Comparison of ENCODE assay signal across 28 cellular contexts in genomic region chr12:131628766-131629448, GRCh38.
A peak's percentile ranks its signal among the peaks of the same experiment; 100 is the strongest.
DNase-seq lines count a peak whose midpoint lies in the region; ATAC-seq and TF ChIP-seq lines count a peak whose summit lies in the region.
"Had no signal": no experiment of that assay in that cellular context is flagged by ENCODE, and none has a peak within 500 bp of the region (broad histone marks: within the 10 kb centered on the region; RNA-seq: fewer than 3 reads in every experiment).

No MANE protein-coding gene starts in this region.

- H3K27ac ChIP-seq in neuronal stem cell (replicated peaks; ENCODE audit: low read length), result no peak overlapping the region
- H3K27ac ChIP-seq: cardiac muscle cell, coronary artery, left ventricle myocardium inferior, pancreas, testis had no signal

- H3K14ac ChIP-seq in neuronal stem cell (ENCODE audit: low read length), result peak overlapping the region; percentile 12

- H4K8ac ChIP-seq in neuronal stem cell (ENCODE audit: low read depth, low read length), result no peak overlapping the region

- peak overlapping the region; percentile 8 for H3K4me3 Mint-ChIP-seq in activated CD8-positive, alpha-beta T cell treated with anti-CD3 and anti-CD28 coated beads, Interleukin-2, amount 10 ng/mL, durations not matched to agents 7 days and 5 days
- no peak overlapping the region for H3K4me3 Mint-ChIP-seq in activated CD8-positive, alpha-beta T cell treated with anti-CD3 and anti-CD28 coated beads for 36 hours
- H3K4me3 Mint-ChIP-seq in chondrocyte (ENCODE audit: unreplicated experiment), result no peak overlapping the region
- H3K4me3 Mint-ChIP-seq: WTC11 had no signal

- no peak for ATAC-seq in activated CD8-positive, alpha-beta T cell treated with anti-CD3 and anti-CD28 coated beads, Interleukin-2, amount 10 ng/mL, durations not matched to agents 7 days and 5 days
- ATAC-seq in activated CD8-positive, alpha-beta T cell treated with anti-CD3 and anti-CD28 coated beads for 36 hours, result no peak
- ATAC-seq in HG02884 (IDR thresholded peaks at IDR 0.05; ENCODE audit: unreplicated experiment), result no peak
- ATAC-seq: GM12878; pancreas; stimulated activated naive CD8-positive, alpha-beta T cell treated with anti-CD3 and anti-CD28 coated beads, Interleukin-15, Interleukin-2, amounts not matched to agents 100 U/mL and 50 U/mL, for 24 hours; WTC11 had no signal

- no peak overlapping the region for H3K4ac ChIP-seq in neuronal stem cell (ENCODE audit: low read length)

- no peak overlapping the region for H2BK5ac ChIP-seq in neuronal stem cell (ENCODE audit: low read length)

- no peak for TF ChIP-seq CTCF in activated CD8-positive, alpha-beta T cell treated with anti-CD3 and anti-CD28 coated beads for 36 hours (IDR thresholded peaks at IDR 0.05)
- TF ChIP-seq CTCF in GM13976 (IDR thresholded peaks at IDR 0.05; ENCODE audit: borderline replicate concordance, control extremely low read depth, extremely low read depth, insufficient read depth, missing control alignments) (no peak), chondrocyte (IDR thresholded peaks at IDR 0.05) (no peak)

- WGBS in neuronal stem cell (ENCODE audit: extremely low coverage in 2 of 2, insufficient read length in 2 of 2, insufficient replicate concordance in 1 of 2), 2 donors, result no CpG with 5 or more reads among the region's 19 CpGs

- CTCF ChIA-PET in activated CD8-positive, alpha-beta T cell treated with anti-CD3 and anti-CD28 coated beads, Interleukin-2, amount 10 ng/mL, durations not matched to agents 7 days and 5 days (lab: Charles Lee), result no interaction called here
- CTCF ChIA-PET in activated CD8-positive, alpha-beta T cell treated with anti-CD3 and anti-CD28 coated beads for 36 hours (lab: Charles Lee), result no interaction called here

- peak overlapping the region; percentile 32 for H2AK5ac ChIP-seq in neuronal stem cell (ENCODE audit: low read depth, low read length)

- H3K9me3 Mint-ChIP-seq in activated CD8-positive, alpha-beta T cell treated with anti-CD3 and anti-CD28 coated beads, Interleukin-2, amount 10 ng/mL, durations not matched to agents 7 days and 5 days (ENCODE audit: insufficient read depth), result no peaks in the 10 kb centered on the region
- peaks cover 3% of the 10 kb centered on the region for H3K9me3 Mint-ChIP-seq in activated CD8-positive, alpha-beta T cell treated with anti-CD3 and anti-CD28 coated beads for 36 hours
- H3K9me3 Mint-ChIP-seq in chondrocyte (ENCODE audit: low read depth), result no peaks in the 10 kb centered on the region

- peak overlapping the region; percentile 1 for H3K23ac ChIP-seq in neuronal stem cell (ENCODE audit: low read depth, low read length, poor library complexity)

- DNase-seq in activated CD8-positive, alpha-beta T cell treated with anti-CD3 and anti-CD28 coated beads, Interleukin-2, amount 10 ng/mL, durations not matched to agents 7 days and 5 days, result no peak
- no peak for DNase-seq in activated CD8-positive, alpha-beta T cell treated with anti-CD3 and anti-CD28 coated beads for 36 hours
- peak; percentile 30 for DNase-seq in GM13976 (ENCODE audit: low spot score)
- peak; percentile 90 for DNase-seq in chondrocyte (ENCODE audit: low spot score)
- no peak for DNase-seq in neuronal stem cell (ENCODE audit: low spot score)
- no peak for DNase-seq in NAMALWA (ENCODE audit: low spot score)
- DNase-seq in DMS153 (lab: John Stamatoyannopoulos, UW), result no peak
- DNase-seq: activated CD4-positive, alpha-beta T cell treated with anti-CD3 and anti-CD28 coated beads, Interleukin-2, amount 50 U/mL, for 1 hour; activated effector memory CD4-positive, alpha-beta T cell treated with Interleukin-2 at 50 U/mL for 16 hours; CD8-positive, alpha-beta memory T cell; DMS 273 treated with DMSO at 0.1 percent for 48 hours; erythroblast; left ventricle myocardium inferior; mesenchymal stem cell; NCI-H1092 treated with DMSO at 0.1 percent for 48 hours; NCI-H187 treated with DMSO at 0.1 percent for 48 hours; NCI-H2171; retina; RPMI8226; stimulated activated naive CD8-positive, alpha-beta T cell treated with anti-CD3 and anti-CD28 coated beads, Interleukin-15, Interleukin-2, amounts not matched to agents 100 U/mL and 50 U/mL, for 24 hours; testis had no signal

- H3K4me1 ChIP-seq in neuronal stem cell (ENCODE audit: control insufficient read depth in 2 of 2, insufficient read depth in 1 of 2, low read depth in 1 of 2, low read length in 2 of 2), result peaks cover 2 to 7% of the 10 kb centered on the region in 2 donors
- H3K4me1 ChIP-seq: pancreas had no signal

- H3K4me3 ChIP-seq in neuronal stem cell (ENCODE audit: low read length in 2 of 2), result no peak overlapping the region
- H3K4me3 ChIP-seq: cardiac muscle cell, coronary artery, GM12878, left ventricle myocardium inferior, pancreas, testis had no signal

- H2BK15ac ChIP-seq in neuronal stem cell (ENCODE audit: low read length), result no peak overlapping the region

- H2AFZ ChIP-seq in neuronal stem cell (ENCODE audit: low read length), result no peak overlapping the region

- no peak overlapping the region for H4K91ac ChIP-seq in neuronal stem cell (ENCODE audit: low read depth, low read length, poor library complexity)

- no peaks in the 10 kb centered on the region for H3K9me3 ChIP-seq in neuronal stem cell (replicated peaks in 1 of 2; ENCODE audit: control insufficient read depth in 2 of 2, insufficient read depth in 1 of 2, low read depth in 1 of 2, low read length in 2 of 2)
- H3K9me3 ChIP-seq: left ventricle myocardium inferior, pancreas, testis had no signal

- POLR2A ChIA-PET in activated CD8-positive, alpha-beta T cell treated with anti-CD3 and anti-CD28 coated beads, Interleukin-2, amount 10 ng/mL, durations not matched to agents 7 days and 5 days (lab: Charles Lee), result no interaction called here
- POLR2A ChIA-PET in activated CD8-positive, alpha-beta T cell treated with anti-CD3 and anti-CD28 coated beads for 36 hours (lab: Charles Lee), result no interaction called here

- peaks cover 3% of the 10 kb centered on the region for H3K36me3 Mint-ChIP-seq in activated CD8-positive, alpha-beta T cell treated with anti-CD3 and anti-CD28 coated beads, Interleukin-2, amount 10 ng/mL, durations not matched to agents 7 days and 5 days (ENCODE audit: low read depth)
- H3K36me3 Mint-ChIP-seq in activated CD8-positive, alpha-beta T cell treated with anti-CD3 and anti-CD28 coated beads for 36 hours (ENCODE audit: low read depth), result peaks cover 2% of the 10 kb centered on the region
- no peaks in the 10 kb centered on the region for H3K36me3 Mint-ChIP-seq in chondrocyte (ENCODE audit: low read depth)
- H3K36me3 Mint-ChIP-seq: CD8-positive, alpha-beta memory T cell; WTC11 had no signal

- no peak overlapping the region for H2BK12ac ChIP-seq in neuronal stem cell (ENCODE audit: low read length)

- H3K27ac Mint-ChIP-seq in activated CD8-positive, alpha-beta T cell treated with anti-CD3 and anti-CD28 coated beads, Interleukin-2, amount 10 ng/mL, durations not matched to agents 7 days and 5 days, result peak overlapping the region; percentile 39
- no peak overlapping the region for H3K27ac Mint-ChIP-seq in activated CD8-positive, alpha-beta T cell treated with anti-CD3 and anti-CD28 coated beads for 36 hours
- no peak overlapping the region for H3K27ac Mint-ChIP-seq in chondrocyte (ENCODE audit: unreplicated experiment)

- H2BK120ac ChIP-seq in neuronal stem cell (ENCODE audit: low read depth, low read length), result no peak overlapping the region

- no peak overlapping the region for H3K4me2 ChIP-seq in neuronal stem cell (ENCODE audit: insufficient read depth, low read length, poor library complexity, severe bottlenecking)

- H3K9ac ChIP-seq in neuronal stem cell (ENCODE audit: low read depth, low read length, poor library complexity), result no peak overlapping the region

- H3K27me3 Mint-ChIP-seq in activated CD8-positive, alpha-beta T cell treated with anti-CD3 and anti-CD28 coated beads, Interleukin-2, amount 10 ng/mL, durations not matched to agents 7 days and 5 days (ENCODE audit: low read depth), result no peaks in the 10 kb centered on the region
- H3K27me3 Mint-ChIP-seq in activated CD8-positive, alpha-beta T cell treated with anti-CD3 and anti-CD28 coated beads for 36 hours, result peaks cover 2% of the 10 kb centered on the region
- H3K27me3 Mint-ChIP-seq in chondrocyte (ENCODE audit: low read depth), result peaks cover 13% of the 10 kb centered on the region
- H3K27me3 Mint-ChIP-seq: effector memory CD8-positive, alpha-beta T cell had no signal

- in situ Hi-C loops in GM13976 (cut with MboI; ENCODE audit: low sequenced_read_pairs, unreplicated experiment), result no loop called here

- intact Hi-C loops in activated CD8-positive, alpha-beta T cell treated with anti-CD3 and anti-CD28 coated beads for 36 hours (cut with micrococcal nuclease), result no loop called here

- no peaks in the 10 kb centered on the region for H3K36me3 ChIP-seq in neuronal stem cell (replicated peaks in 1 of 2; ENCODE audit: control insufficient read depth in 2 of 2, insufficient read depth in 2 of 2, low read length in 2 of 2)
- H3K36me3 ChIP-seq: cardiac muscle cell, left ventricle myocardium inferior, pancreas had no signal

- H3K4me1 Mint-ChIP-seq in activated CD8-positive, alpha-beta T cell treated with anti-CD3 and anti-CD28 coated beads, Interleukin-2, amount 10 ng/mL, durations not matched to agents 7 days and 5 days (ENCODE audit: low read depth), result peaks cover 3% of the 10 kb centered on the region
- peaks cover 2% of the 10 kb centered on the region for H3K4me1 Mint-ChIP-seq in activated CD8-positive, alpha-beta T cell treated with anti-CD3 and anti-CD28 coated beads for 36 hours (ENCODE audit: low read depth)
- peaks cover 12% of the 10 kb centered on the region for H3K4me1 Mint-ChIP-seq in chondrocyte (ENCODE audit: low read depth)

- H3K79me1 ChIP-seq in neuronal stem cell (ENCODE audit: low read depth, low read length), result no peaks in the 10 kb centered on the region

- peak overlapping the region; percentile 44 for H3K18ac ChIP-seq in neuronal stem cell (ENCODE audit: low read length)

- no peaks in the 10 kb centered on the region for H3K27me3 ChIP-seq in neuronal stem cell (ENCODE audit: control insufficient read depth in 3 of 3, insufficient read depth in 3 of 3, low read depth in 1 of 3, low read length in 3 of 3)
- H3K27me3 ChIP-seq: pancreas, testis had no signal

Comparison
In these comparisons a context has a peak if more than half of its experiments do, and no peak if none do; other contexts are left out.
1. DNase-seq: peak in GM13976 (single experiment) and chondrocyte (single experiment); none in activated CD8-positive, alpha-beta T cell treated with anti-CD3 and anti-CD28 coated beads, Interleukin-2, amount 10 ng/mL, durations not matched to agents 7 days and 5 days (single experiment), activated CD8-positive, alpha-beta T cell treated with anti-CD3 and anti-CD28 coated beads for 36 hours (single experiment), neuronal stem cell (single experiment), NAMALWA (single experiment) and DMS153 (single experiment).